In genomic region chr9:111963995-111964394, GRCh38 we compare ENCODE assay signal across 19 cellular contexts.
DNase-seq lines count a peak whose midpoint lies in the region; ATAC-seq, FAIRE-seq and TF ChIP-seq lines count a peak whose summit lies in the region.
"Had no signal": no experiment of that assay in that cellular context is flagged by ENCODE, and none has a peak within 500 bp of the region (broad histone marks: within the 10 kb centered on the region; RNA-seq: fewer than 3 reads in every experiment).

No MANE protein-coding gene starts in this region.

- H3K9me3 ChIP-seq in A549 (no peaks in the 10 kb centered on the region), astrocyte (ENCODE audit: insufficient read depth, low read depth, low read length) (no peaks in the 10 kb centered on the region), keratinocyte (ENCODE audit: control insufficient read depth, low read depth, low read length) (no peaks in the 10 kb centered on the region)

- dilution Hi-C loops in keratinocyte (cut with MboI; ENCODE audit: extremely low pct_ligation_motif_present, low sequenced_read_pairs), result no loop called here

- no peak for FAIRE-seq in A549 (lab: Jason Lieb, UNC)
- FAIRE-seq in astrocyte (lab: Jason Lieb, UNC), result no peak
- FAIRE-seq in keratinocyte (lab: Jason Lieb, UNC), result no peak
- FAIRE-seq in GM12891 (lab: Jason Lieb, UNC), result no peak
- FAIRE-seq: D721Med, H54 had no signal

- no peak for TF ChIP-seq POLR2A in A549 (IDR thresholded peaks at IDR 0.05; ENCODE audit: low read length)
- no peak for TF ChIP-seq POLR2A in GM12891 (IDR thresholded peaks at IDR 0.05; ENCODE audit: low read depth, low read length)

- H3K79me2 ChIP-seq in astrocyte (ENCODE audit: insufficient read depth, low read length), result no peaks in the 10 kb centered on the region
- H3K79me2 ChIP-seq in keratinocyte (ENCODE audit: control insufficient read depth, insufficient read depth, low read length), result no peaks in the 10 kb centered on the region

- H3K36me3 ChIP-seq in astrocyte (ENCODE audit: insufficient read depth, low read length) (no peaks in the 10 kb centered on the region), keratinocyte (ENCODE audit: control insufficient read depth in 2 of 2, extremely low read depth in 1 of 2, insufficient read depth in 2 of 2, low read length in 2 of 2) (no peaks in the 10 kb centered on the region)

- H3K27me3 ChIP-seq in astrocyte (ENCODE audit: insufficient read depth, low read length) (no peaks in the 10 kb centered on the region), keratinocyte (ENCODE audit: control insufficient read depth, extremely low read depth, insufficient read depth, low read length) (no peaks in the 10 kb centered on the region)

- H3K4me3 Mint-ChIP-seq in HFFc6 (no peak overlapping the region), astrocyte (ENCODE audit: unreplicated experiment) (no peak overlapping the region)
- H3K4me3 Mint-ChIP-seq in stimulated activated naive CD8-positive, alpha-beta T cell treated with anti-CD3 and anti-CD28 coated beads, Interleukin-15, amount 100 ng/mL, for 72 hours, result no peak overlapping the region
- H3K4me3 Mint-ChIP-seq: B cell; CD4-positive, alpha-beta memory T cell had no signal

- no peaks in the 10 kb centered on the region for H3K9me3 Mint-ChIP-seq in HFFc6
- peaks cover 2% of the 10 kb centered on the region for H3K9me3 Mint-ChIP-seq in astrocyte (ENCODE audit: unreplicated experiment)
- H3K9me3 Mint-ChIP-seq in stimulated activated naive CD8-positive, alpha-beta T cell treated with anti-CD3 and anti-CD28 coated beads, Interleukin-15, amount 100 ng/mL, for 72 hours, result no peaks in the 10 kb centered on the region
- H3K9me3 Mint-ChIP-seq: CD4-positive, alpha-beta memory T cell had no signal

- H3K27me3 Mint-ChIP-seq in HFFc6 (ENCODE audit: insufficient read depth), result no peaks in the 10 kb centered on the region; the same call in 1 of the 2 replicates
- no peaks in the 10 kb centered on the region for H3K27me3 Mint-ChIP-seq in astrocyte (ENCODE audit: low read depth, unreplicated experiment)
- no peaks in the 10 kb centered on the region for H3K27me3 Mint-ChIP-seq in stimulated activated naive CD8-positive, alpha-beta T cell treated with anti-CD3 and anti-CD28 coated beads, Interleukin-15, amount 100 ng/mL, for 72 hours
- H3K27me3 Mint-ChIP-seq: B cell had no signal

- TF ChIP-seq CTCF in A549 (IDR thresholded peaks at IDR 0.05), result no peak
- no peak for TF ChIP-seq CTCF in HFFc6 (IDR thresholded peaks at IDR 0.05)
- no peak for TF ChIP-seq CTCF in astrocyte (IDR thresholded peaks at IDR 0.05; ENCODE audit: insufficient read depth, low read depth, low read length)
- TF ChIP-seq CTCF in keratinocyte (optimal IDR thresholded peaks at IDR 0.05 in 1 of 3, IDR thresholded peaks at IDR 0.05 in 1 of 3, conservative IDR thresholded peaks at IDR 0.05 in 1 of 3; ENCODE audit: extremely low read depth in 1 of 3, insufficient read depth in 2 of 3, low read length in 3 of 3), result no peak

- no peaks in the 10 kb centered on the region for H4K20me1 ChIP-seq in astrocyte (ENCODE audit: insufficient read depth, low read length)
- no peaks in the 10 kb centered on the region for H4K20me1 ChIP-seq in keratinocyte (ENCODE audit: control insufficient read depth, extremely low read depth, insufficient read depth, low read length)

- peak overlapping the region; percentile 57 for H3K27ac Mint-ChIP-seq in HFFc6
- H3K27ac Mint-ChIP-seq in astrocyte (ENCODE audit: unreplicated experiment), result peak overlapping the region; percentile 44
- peak overlapping the region in 1 of 2 donors; percentile 51 for H3K27ac Mint-ChIP-seq in stimulated activated naive CD8-positive, alpha-beta T cell treated with anti-CD3 and anti-CD28 coated beads, Interleukin-15, amount 100 ng/mL, for 72 hours
- H3K27ac Mint-ChIP-seq: B cell; CD4-positive, alpha-beta memory T cell had no signal

- intact Hi-C loops in posterior vena cava (cut with DNase I), result no loop called here

- H3K36me3 Mint-ChIP-seq in HFFc6 (ENCODE audit: low read depth) (peaks cover 5% of the 10 kb centered on the region; the same call in 1 of the 2 replicates), astrocyte (ENCODE audit: low read depth, unreplicated experiment) (peaks cover 3% of the 10 kb centered on the region)
- H3K36me3 Mint-ChIP-seq: CD4-positive, alpha-beta memory T cell had no signal

- H3K4me1 Mint-ChIP-seq in HFFc6 (ENCODE audit: low read depth) (peaks cover 69% of the 10 kb centered on the region), astrocyte (ENCODE audit: low read depth, unreplicated experiment) (peaks cover 33% of the 10 kb centered on the region)
- peaks cover 8% of the 10 kb centered on the region for H3K4me1 Mint-ChIP-seq in stimulated activated naive CD8-positive, alpha-beta T cell treated with anti-CD3 and anti-CD28 coated beads, Interleukin-15, amount 100 ng/mL, for 72 hours

- 84% methylated on average over 2 of the region's 2 CpGs for WGBS in A549 (ENCODE audit: missing lambda C conversion rate)

- DNase-seq in A549 (ENCODE audit: low read depth in 1 of 2, low spot score in 1 of 2) (no peak), HFFc6 (no peak), astrocyte (ENCODE audit: low read depth) (no peak), keratinocyte (ENCODE audit: low read depth, low spot score) (no peak), posterior vena cava (ENCODE audit: low spot score) (no peak), GM12891 (ENCODE audit: insufficient read length, low spot score) (no peak)
- no peak for DNase-seq in stimulated activated naive CD8-positive, alpha-beta T cell treated with anti-CD3 and anti-CD28 coated beads, Interleukin-15, amount 100 ng/mL, for 72 hours
- DNase-seq: 8988T; CD4-positive, alpha-beta memory T cell; DMS153; DND-41; GDM1; GM23248; KG1 had no signal

- CTCF ChIA-PET in A549 (lab: Yijun Ruan, JAX), result interaction anchor here (1.0 to 1.9 kb wide), 8 partner anchors 13 to 121 kb away, joined by 3 to 7 read pairs (median 3); partner anchors contain the start of gene UGCG

- H3K4me2 ChIP-seq in A549, result no peak overlapping the region
- no peak overlapping the region for H3K4me2 ChIP-seq in astrocyte (ENCODE audit: low read length)
- H3K4me2 ChIP-seq in keratinocyte (ENCODE audit: control insufficient read depth, extremely low read depth, insufficient read depth, low read depth, low read length), result no peak overlapping the region

- no peak overlapping the region for H3K4me3 ChIP-seq in A549
- H3K4me3 ChIP-seq in astrocyte (ENCODE audit: insufficient read depth, low read depth, low read length), result no peak overlapping the region
- no peak overlapping the region for H3K4me3 ChIP-seq in keratinocyte (ENCODE audit: control insufficient read depth in 2 of 3, extremely low read depth in 1 of 3, insufficient read depth in 2 of 3, low read depth in 1 of 3, low read length in 3 of 3)
- H3K4me3 ChIP-seq: GM23248 had no signal

- TF ChIP-seq EP300 in A549 (IDR thresholded peaks at IDR 0.05), result no peak

- H3K9ac ChIP-seq in astrocyte (ENCODE audit: low read length) (no peak overlapping the region), keratinocyte (ENCODE audit: control insufficient read depth, extremely low read depth, insufficient read depth, low read length) (no peak overlapping the region)

- H3K9me1 ChIP-seq in keratinocyte (ENCODE audit: control insufficient read depth, extremely low read depth, insufficient read depth, low read length), result no peaks in the 10 kb centered on the region

- H3K27ac ChIP-seq in A549 (peak overlapping the region; percentile 77 to 89; a peak in 5 of 6 replicates), astrocyte (ENCODE audit: low read depth, low read length) (no peak overlapping the region), keratinocyte (ENCODE audit: control insufficient read depth, insufficient read depth, low read length) (peak overlapping the region; percentile 93)
- H3K27ac ChIP-seq: C4-2B had no signal

- no peak for TF ChIP-seq RAD21 in A549 (conservative IDR thresholded peaks at IDR 0.05 in 1 of 2, IDR thresholded peaks at IDR 0.05 in 1 of 2)

- POLR2A ChIA-PET in A549 (lab: Yijun Ruan, JAX), result no interaction called here

- ATAC-seq in A549, result no peak
- no peak for ATAC-seq in stimulated activated naive CD8-positive, alpha-beta T cell treated with anti-CD3 and anti-CD28 coated beads, Interleukin-15, amount 100 ng/mL, for 72 hours
- no peak for ATAC-seq in HG03342 (IDR thresholded peaks at IDR 0.05; ENCODE audit: unreplicated experiment)

- no peak overlapping the region for H2AFZ ChIP-seq in astrocyte (ENCODE audit: low read depth, low read length)
- H2AFZ ChIP-seq in keratinocyte (ENCODE audit: control insufficient read depth, low read length), result peak overlapping the region; percentile 28
- H2AFZ ChIP-seq: GM23248 had no signal

- peaks cover 69% of the 10 kb centered on the region for H3K4me1 ChIP-seq in A549
- H3K4me1 ChIP-seq in astrocyte (ENCODE audit: insufficient read depth, low read length), result peaks cover 30% of the 10 kb centered on the region
- H3K4me1 ChIP-seq in keratinocyte (ENCODE audit: control insufficient read depth, extremely low read depth, insufficient read depth, low read length), result peaks cover 55% of the 10 kb centered on the region

TF ChIP-seq in GM12891, 5 proteins besides CTCF, POLR2A, EP300 and RAD21:
- TF ChIP-seq PAX5 (IDR thresholded peaks at IDR 0.05; ENCODE audit: insufficient read depth, low read length, severe bottlenecking), result no peak
- TF ChIP-seq POU2F2 (IDR thresholded peaks at IDR 0.05; ENCODE audit: low read depth, low read length), result no peak
- no peak for TF ChIP-seq SPI1 (IDR thresholded peaks at IDR 0.05; ENCODE audit: low read depth, low read length)
- no peak for TF ChIP-seq TAF1 (IDR thresholded peaks at IDR 0.05; ENCODE audit: low read depth, low read length)
- no peak for TF ChIP-seq POLR2AphosphoS5 (IDR thresholded peaks at IDR 0.05; ENCODE audit: low read depth, low read length)
